Comparison of ENCODE assay signal across 2 cellular contexts in the genomic region with DNA sequence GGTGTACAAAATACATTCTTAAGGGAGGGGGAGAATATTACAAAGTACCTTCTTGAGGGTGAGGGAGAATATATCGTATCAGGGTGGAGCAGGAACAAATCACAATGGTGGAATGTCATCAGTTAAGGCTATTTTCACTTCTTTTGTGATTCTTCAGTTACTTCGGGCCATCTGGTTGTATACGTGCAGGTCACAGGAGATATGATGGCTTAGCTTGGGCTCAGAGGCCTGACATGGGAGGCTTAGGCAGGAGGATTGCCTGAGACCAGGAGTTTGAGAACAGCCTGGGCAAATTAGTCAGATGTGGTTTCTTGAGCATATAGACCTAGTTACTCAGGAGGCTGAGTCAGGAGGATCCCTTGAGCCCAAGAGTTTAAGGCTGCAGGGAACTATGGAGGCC.
A peak's percentile ranks its signal among the peaks of the same experiment; 100 is the strongest.
TF ChIP-seq lines count a peak whose summit lies in the region.

No MANE protein-coding gene starts in this region.

TF ChIP-seq in HepG2, 621 proteins besides CTCF, POLR2A, EP300 and RAD21:
- TF ChIP-seq, protein P1, sequence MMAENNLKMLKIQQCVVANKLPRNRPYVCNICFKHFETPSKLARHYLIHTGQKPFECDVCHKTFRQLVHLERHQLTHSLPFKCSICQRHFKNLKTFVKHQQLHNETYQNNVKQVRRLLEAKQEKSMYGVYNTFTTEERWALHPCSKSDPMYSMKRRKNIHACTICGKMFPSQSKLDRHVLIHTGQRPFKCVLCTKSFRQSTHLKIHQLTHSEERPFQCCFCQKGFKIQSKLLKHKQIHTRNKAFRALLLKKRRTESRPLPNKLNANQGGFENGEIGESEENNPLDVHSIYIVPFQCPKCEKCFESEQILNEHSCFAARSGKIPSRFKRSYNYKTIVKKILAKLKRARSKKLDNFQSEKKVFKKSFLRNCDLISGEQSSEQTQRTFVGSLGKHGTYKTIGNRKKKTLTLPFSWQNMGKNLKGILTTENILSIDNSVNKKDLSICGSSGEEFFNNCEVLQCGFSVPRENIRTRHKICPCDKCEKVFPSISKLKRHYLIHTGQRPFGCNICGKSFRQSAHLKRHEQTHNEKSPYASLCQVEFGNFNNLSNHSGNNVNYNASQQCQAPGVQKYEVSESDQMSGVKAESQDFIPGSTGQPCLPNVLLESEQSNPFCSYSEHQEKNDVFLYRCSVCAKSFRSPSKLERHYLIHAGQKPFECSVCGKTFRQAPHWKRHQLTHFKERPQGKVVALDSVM (CRISPR knock-in tag; IDR thresholded peaks at IDR 0.05), result peak; percentile 74
- TF ChIP-seq TBL1XR1 (IDR thresholded peaks at IDR 0.05; ENCODE audit: borderline replicate concordance, low read length, partially characterized antibody), result no peak

TF ChIP-seq in SK-N-SH, 30 proteins besides CTCF, POLR2A, EP300 and RAD21:
- TF ChIP-seq CHD2 (IDR thresholded peaks at IDR 0.05; ENCODE audit: low read length, partially characterized antibody) (no peak), TCF12 (IDR thresholded peaks at IDR 0.05) (no peak), YY1 (IDR thresholded peaks at IDR 0.05; ENCODE audit: low read depth) (no peak), RFX5 (IDR thresholded peaks at IDR 0.05; ENCODE audit: low read length) (no peak)
